Comparison of ENCODE assay signal across 16 cellular contexts in the genomic region with DNA sequence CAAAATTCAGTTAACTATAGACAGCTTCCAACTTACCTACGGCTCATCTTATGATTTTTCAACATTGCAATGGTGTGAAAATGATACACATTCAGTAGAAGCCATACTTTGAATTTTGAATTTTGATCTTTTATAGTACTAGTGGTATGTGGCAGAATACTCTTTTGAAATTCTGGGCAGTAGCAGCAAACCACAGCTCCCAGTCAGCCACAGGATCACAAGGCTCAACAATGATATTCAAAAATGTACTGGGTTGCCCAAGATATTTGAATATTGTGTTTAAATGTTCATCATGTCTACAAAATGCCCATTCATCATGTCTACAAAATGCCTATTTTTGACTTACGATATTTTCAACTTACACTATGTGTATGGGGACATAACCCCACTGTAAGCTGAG.
A peak's percentile ranks its signal among the peaks of the same experiment; 100 is the strongest.
DNase-seq lines count a peak whose midpoint lies in the region; ATAC-seq and TF ChIP-seq lines count a peak whose summit lies in the region.
"Had no signal": no experiment of that assay in that cellular context is flagged by ENCODE, and none has a peak within 500 bp of the region (broad histone marks: within the 10 kb centered on the region; RNA-seq: fewer than 3 reads in every experiment).

No MANE protein-coding gene starts in this region.

- no peak for TF ChIP-seq CTCF in DND-41 (IDR thresholded peaks at IDR 0.05; ENCODE audit: borderline replicate concordance, extremely low read depth, low read length, poor library complexity, severe bottlenecking)
- no peak for TF ChIP-seq CTCF in choroid plexus epithelial cell (conservative IDR thresholded peaks at IDR 0.05; ENCODE audit: low read depth, low read length)
- no peak for TF ChIP-seq CTCF in transverse colon (IDR thresholded peaks at IDR 0.05)

- peaks cover 29% of the 10 kb centered on the region for H3K4me1 ChIP-seq in DND-41 (ENCODE audit: insufficient read depth, low read length)
- no peaks in the 10 kb centered on the region for H3K4me1 ChIP-seq in transverse colon
- H3K4me1 ChIP-seq: A549, BLaER1 had no signal

- no peaks in the 10 kb centered on the region for H3K27me3 ChIP-seq in DND-41 (ENCODE audit: insufficient read depth, low read length, poor library complexity)
- H3K27me3 ChIP-seq in transverse colon: no peaks in the 10 kb centered on the region
- H3K27me3 ChIP-seq: BLaER1 had no signal

- no peaks in the 10 kb centered on the region for H3K79me2 ChIP-seq in DND-41 (ENCODE audit: insufficient read depth, low read length)

- H3K4me3 ChIP-seq in DND-41 (ENCODE audit: low read depth in 1 of 2, low read length in 2 of 2) (no peak overlapping the region), choroid plexus epithelial cell (ENCODE audit: low read depth, low read length) (no peak overlapping the region), transverse colon (no peak overlapping the region)
- H3K4me3 ChIP-seq: A549, BLaER1 had no signal

- H3K9ac ChIP-seq in DND-41 (ENCODE audit: low read depth, low read length): no peak overlapping the region
- H3K9ac ChIP-seq: BLaER1 had no signal

- TF ChIP-seq POLR2A in transverse colon (IDR thresholded peaks at IDR 0.05): no peak

- H3K27ac ChIP-seq in DND-41 (ENCODE audit: low read length) (no peak overlapping the region), transverse colon (no peak overlapping the region)
- H3K27ac ChIP-seq: A549, BLaER1, HL-60 had no signal

- no peak overlapping the region for H2AFZ ChIP-seq in DND-41 (ENCODE audit: low read depth, low read length)

- in situ Hi-C loops in transverse colon (cut with MboI; ENCODE audit: low pct_ligation_motif_present in 1 of 4, low pct_unique_long_range_greater_than_20kb in 1 of 4, low sequenced_read_pairs in 3 of 4): no loop called here

- no peaks in the 10 kb centered on the region for H4K20me1 ChIP-seq in DND-41 (ENCODE audit: insufficient read depth, low read length)
- H4K20me1 ChIP-seq: BLaER1 had no signal

- peaks cover 5% of the 10 kb centered on the region; the same call in 1 of the 2 replicates for H3K36me3 ChIP-seq in DND-41 (ENCODE audit: insufficient read depth, low read length)
- no peaks in the 10 kb centered on the region for H3K36me3 ChIP-seq in transverse colon
- H3K36me3 ChIP-seq: BLaER1 had no signal

- intact Hi-C loops in transverse colon (cut with DNase I; ENCODE audit: low total_unique reads): no loop called here

- ATAC-seq in DND-41 (ENCODE audit: insufficient read depth, low read depth) (peak; percentile 82), HG03442 (IDR thresholded peaks at IDR 0.05; ENCODE audit: unreplicated experiment) (no peak)
- ATAC-seq: A549 had no signal

- TF ChIP-seq EP300 in transverse colon (IDR thresholded peaks at IDR 0.05; ENCODE audit: low read depth): no peak

- H3K4me2 ChIP-seq in DND-41 (ENCODE audit: insufficient read depth, low read length): no peak overlapping the region
- H3K4me2 ChIP-seq: A549, BLaER1 had no signal

- DNase-seq in DND-41 (peak; percentile 32), LHCN-M2 (ENCODE audit: low read depth) (peak; percentile 49), choroid plexus epithelial cell (ENCODE audit: low read depth) (peak; percentile 71), myocyte (ENCODE audit: low read depth) (peak; percentile 41), transverse colon (no peak), COR-L47 (lab: John Stamatoyannopoulos, UW) (no peak), inferior parietal cortex (ENCODE audit: extremely low spot score) (no peak)
- DNase-seq: AML-193; CD8-positive, alpha-beta memory T cell; EL; GOT3; H9 had no signal

- H3K9me3 ChIP-seq in DND-41 (ENCODE audit: insufficient read depth, low read length, severe bottlenecking) (peaks cover 19% of the 10 kb centered on the region), transverse colon (no peaks in the 10 kb centered on the region)
- H3K9me3 ChIP-seq: A549 had no signal

- WGBS in transverse colon (ENCODE audit: low coverage in 1 of 2), 2 donors: 87% methylated on average over 2 of the region's 2 CpGs

Comparison
In these comparisons a context has a peak if more than half of its experiments do, and no peak if none do; other contexts are left out.
1. DNase-seq: peak in DND-41 (single experiment), LHCN-M2 (single experiment), choroid plexus epithelial cell (single experiment) and myocyte (single experiment); none in transverse colon (single experiment), COR-L47 (single experiment) and inferior parietal cortex (single experiment).